In genomic region chr16:88560722-88561484, GRCh38 we compare ENCODE assay signal across 1 cellular context.
TF ChIP-seq lines count a peak whose summit lies in the region.

No MANE protein-coding gene starts in this region.

TF ChIP-seq in GM23338, 12 proteins besides CTCF, POLR2A, EP300 and RAD21 (continued from another document):
- TF ChIP-seq EZH2 (IDR thresholded peaks at IDR 0.05; ENCODE audit: low read depth, unreplicated experiment), result no peak
TF ChIP-seq in GM23338: peak in this region for 1.
